8 cellular contexts compared by ENCODE assay signal in genomic region chr1:150619576-150620509, GRCh38. TPM values are rescaled to one million over a fixed set of nuclear protein-coding genes. Genes with fewer than 3 reads are reported as not detected.
A peak's percentile ranks its signal among the peaks of the same experiment; 100 is the strongest.
DNase-seq lines count a peak whose midpoint lies in the region; FAIRE-seq and TF ChIP-seq lines count a peak whose summit lies in the region.

No MANE protein-coding gene starts in this region.

- TF ChIP-seq CTCF in OCI-LY1 (IDR thresholded peaks at IDR 0.05; ENCODE audit: low read length) (peak; percentile 42), bronchial epithelial cell (IDR thresholded peaks at IDR 0.05; ENCODE audit: insufficient read depth, low read length, severe bottlenecking) (peak; percentile 40)

- no peaks in the 10 kb centered on the region for H3K79me2 ChIP-seq in OCI-LY1 (ENCODE audit: insufficient read depth, low read length)

- H3F3A ChIP-seq in OCI-LY1 (ENCODE audit: insufficient read depth, low read length) = no peaks in the 10 kb centered on the region

- FAIRE-seq in bronchial epithelial cell (lab: Jason Lieb, UNC) = no peak

- DNase-seq in NCI-H510A treated with DMSO at 0.1 percent for 48 hours (lab: John Stamatoyannopoulos, UW) (peak; percentile 11), NCI-H510A (lab: John Stamatoyannopoulos, UW) (no peak), bronchial epithelial cell (ENCODE audit: low read depth) (peak; percentile 88), lung microvascular endothelial cell (ENCODE audit: low read depth in 2 of 2) (peak; percentile 33 to 89), putamen (ENCODE audit: low spot score) (no peak), mesenteric fat pad (ENCODE audit: low spot score) (no peak), head of caudate nucleus (no peak)

- H3K9ac ChIP-seq in OCI-LY1 (ENCODE audit: low read length) = no peak overlapping the region

- H3K4me1 ChIP-seq in OCI-LY1 (ENCODE audit: insufficient read depth, low read length, severe bottlenecking) = peaks cover 21% of the 10 kb centered on the region

- H3K4me3 ChIP-seq in OCI-LY1 (ENCODE audit: low read depth, low read length, poor library complexity, severe bottlenecking) = no peak overlapping the region
- H3K4me3 ChIP-seq in bronchial epithelial cell (ENCODE audit: low read depth, low read length) = no peak overlapping the region

- H3K27me3 ChIP-seq in OCI-LY1 (ENCODE audit: insufficient read depth, low read length) = no peaks in the 10 kb centered on the region
- no peaks in the 10 kb centered on the region for H3K27me3 ChIP-seq in bronchial epithelial cell (ENCODE audit: control insufficient read depth, insufficient read depth, low read length)

- H3K4me2 ChIP-seq in OCI-LY1 (ENCODE audit: low read length) = no peak overlapping the region

- H3K36me3 ChIP-seq in OCI-LY1 (ENCODE audit: insufficient read depth, low read length) (peaks cover 83% of the 10 kb centered on the region), bronchial epithelial cell (ENCODE audit: control insufficient read depth, insufficient read depth, low read length) (peaks cover 9% of the 10 kb centered on the region)

- no peaks in the 10 kb centered on the region for H3K9me3 ChIP-seq in OCI-LY1 (ENCODE audit: low read length)

- no peaks in the 10 kb centered on the region for H3K9me2 ChIP-seq in OCI-LY1 (ENCODE audit: low read depth, low read length)

- no peak overlapping the region for H3K27ac ChIP-seq in OCI-LY1 (ENCODE audit: low read depth, low read length, poor library complexity, severe bottlenecking)

- no peak overlapping the region for H2AFZ ChIP-seq in OCI-LY1 (ENCODE audit: low read length)

- intact Hi-C loops in head of caudate nucleus (cut with DNase I) = no loop called here

- H4K20me1 ChIP-seq in OCI-LY1 (ENCODE audit: insufficient read depth, low read length) = no peaks in the 10 kb centered on the region

RNA-seq across cellular contexts. Expression of gene ENSA, which starts 9.6 kb away (rescaled TPM):
- total RNA-seq in bronchial epithelial cell = 123 and 124 TPM in 2 replicates
- 66.0 and 75.2 TPM in 2 replicates for total RNA-seq in lung microvascular endothelial cell
- 138 TPM for total RNA-seq in mesenteric fat pad

RNA-seq across cellular contexts. Expression of gene MCL1, which starts 40.4 kb away (rescaled TPM):
- total RNA-seq in bronchial epithelial cell (247 and 280 TPM in 2 replicates), lung microvascular endothelial cell (114 and 208 TPM in 2 replicates), mesenteric fat pad (697 TPM)

Comparison
In these comparisons a context has a peak if more than half of its experiments do, and no peak if none do; other contexts are left out.
1. DNase-seq: peak in NCI-H510A treated with DMSO at 0.1 percent for 48 hours (single experiment), bronchial epithelial cell (single experiment) and lung microvascular endothelial cell (2 of 2); none in NCI-H510A (single experiment), putamen (single experiment), mesenteric fat pad (single experiment) and head of caudate nucleus (0 of 42).